1 cellular context compared by ENCODE assay signal in the genomic region with DNA sequence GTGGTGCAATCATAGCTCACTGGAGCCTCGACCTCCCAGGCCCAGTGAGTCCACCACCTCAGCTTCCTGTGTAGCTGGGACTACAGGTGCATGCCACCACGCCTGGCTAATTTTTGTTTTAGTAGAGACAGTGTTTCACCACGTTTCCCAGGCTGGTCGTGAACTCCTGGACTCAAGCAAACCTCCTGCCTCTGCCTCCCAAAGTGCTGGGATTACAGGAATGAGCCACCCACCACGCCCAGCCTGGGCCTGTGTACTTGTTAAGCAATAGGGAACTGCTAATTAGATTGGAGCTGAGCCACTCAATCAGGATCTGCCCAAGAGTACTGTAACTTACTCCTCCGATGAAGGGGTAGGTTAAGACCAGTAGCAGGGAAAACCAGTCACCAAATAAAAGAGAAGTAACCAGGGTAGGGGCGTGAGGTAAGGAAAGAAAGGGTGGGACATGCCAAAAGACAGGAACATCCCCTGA.
TF ChIP-seq lines count a peak whose summit lies in the region.

No MANE protein-coding gene starts in this region.

TF ChIP-seq in HepG2, 621 proteins besides CTCF, POLR2A, EP300 and RAD21:
- 0 out of 2 replicates have a peak, but pooled peaks have one; percentile 11 for TF ChIP-seq HOXA3 (CRISPR knock-in tag; IDR thresholded peaks at IDR 0.05)
- TF ChIP-seq, protein P1, sequence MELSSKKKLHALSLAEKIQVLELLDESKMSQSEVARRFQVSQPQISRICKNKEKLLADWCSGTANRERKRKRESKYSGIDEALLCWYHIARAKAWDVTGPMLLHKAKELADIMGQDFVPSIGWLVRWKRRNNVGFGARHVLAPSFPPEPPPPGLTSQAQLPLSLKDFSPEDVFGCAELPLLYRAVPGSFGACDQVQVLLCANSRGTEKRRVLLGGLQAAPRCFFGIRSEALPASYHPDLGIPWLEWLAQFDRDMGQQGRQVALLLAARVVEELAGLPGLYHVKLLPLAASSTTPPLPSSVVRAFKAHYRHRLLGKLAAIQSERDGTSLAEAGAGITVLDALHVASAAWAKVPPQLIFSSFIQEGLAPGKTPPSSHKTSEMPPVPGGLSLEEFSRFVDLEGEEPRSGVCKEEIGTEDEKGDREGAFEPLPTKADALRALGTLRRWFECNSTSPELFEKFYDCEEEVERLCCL (CRISPR knock-in tag; IDR thresholded peaks at IDR 0.05; ENCODE audit: borderline replicate concordance), result no peak
- TF ChIP-seq, protein P2, sequence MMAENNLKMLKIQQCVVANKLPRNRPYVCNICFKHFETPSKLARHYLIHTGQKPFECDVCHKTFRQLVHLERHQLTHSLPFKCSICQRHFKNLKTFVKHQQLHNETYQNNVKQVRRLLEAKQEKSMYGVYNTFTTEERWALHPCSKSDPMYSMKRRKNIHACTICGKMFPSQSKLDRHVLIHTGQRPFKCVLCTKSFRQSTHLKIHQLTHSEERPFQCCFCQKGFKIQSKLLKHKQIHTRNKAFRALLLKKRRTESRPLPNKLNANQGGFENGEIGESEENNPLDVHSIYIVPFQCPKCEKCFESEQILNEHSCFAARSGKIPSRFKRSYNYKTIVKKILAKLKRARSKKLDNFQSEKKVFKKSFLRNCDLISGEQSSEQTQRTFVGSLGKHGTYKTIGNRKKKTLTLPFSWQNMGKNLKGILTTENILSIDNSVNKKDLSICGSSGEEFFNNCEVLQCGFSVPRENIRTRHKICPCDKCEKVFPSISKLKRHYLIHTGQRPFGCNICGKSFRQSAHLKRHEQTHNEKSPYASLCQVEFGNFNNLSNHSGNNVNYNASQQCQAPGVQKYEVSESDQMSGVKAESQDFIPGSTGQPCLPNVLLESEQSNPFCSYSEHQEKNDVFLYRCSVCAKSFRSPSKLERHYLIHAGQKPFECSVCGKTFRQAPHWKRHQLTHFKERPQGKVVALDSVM (CRISPR knock-in tag; IDR thresholded peaks at IDR 0.05), result peak; percentile 82
- TF ChIP-seq CEBPG (CRISPR knock-in tag; IDR thresholded peaks at IDR 0.05), result peak; percentile 46
- TF ChIP-seq, protein P3, sequence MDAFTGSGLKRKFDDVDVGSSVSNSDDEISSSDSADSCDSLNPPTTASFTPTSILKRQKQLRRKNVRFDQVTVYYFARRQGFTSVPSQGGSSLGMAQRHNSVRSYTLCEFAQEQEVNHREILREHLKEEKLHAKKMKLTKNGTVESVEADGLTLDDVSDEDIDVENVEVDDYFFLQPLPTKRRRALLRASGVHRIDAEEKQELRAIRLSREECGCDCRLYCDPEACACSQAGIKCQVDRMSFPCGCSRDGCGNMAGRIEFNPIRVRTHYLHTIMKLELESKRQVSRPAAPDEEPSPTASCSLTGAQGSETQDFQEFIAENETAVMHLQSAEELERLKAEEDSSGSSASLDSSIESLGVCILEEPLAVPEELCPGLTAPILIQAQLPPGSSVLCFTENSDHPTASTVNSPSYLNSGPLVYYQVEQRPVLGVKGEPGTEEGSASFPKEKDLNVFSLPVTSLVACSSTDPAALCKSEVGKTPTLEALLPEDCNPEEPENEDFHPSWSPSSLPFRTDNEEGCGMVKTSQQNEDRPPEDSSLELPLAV (CRISPR knock-in tag; conservative IDR thresholded peaks at IDR 0.05; ENCODE audit: low read depth), result no peak
